10 cellular contexts compared by ENCODE assay signal in the genomic region with DNA sequence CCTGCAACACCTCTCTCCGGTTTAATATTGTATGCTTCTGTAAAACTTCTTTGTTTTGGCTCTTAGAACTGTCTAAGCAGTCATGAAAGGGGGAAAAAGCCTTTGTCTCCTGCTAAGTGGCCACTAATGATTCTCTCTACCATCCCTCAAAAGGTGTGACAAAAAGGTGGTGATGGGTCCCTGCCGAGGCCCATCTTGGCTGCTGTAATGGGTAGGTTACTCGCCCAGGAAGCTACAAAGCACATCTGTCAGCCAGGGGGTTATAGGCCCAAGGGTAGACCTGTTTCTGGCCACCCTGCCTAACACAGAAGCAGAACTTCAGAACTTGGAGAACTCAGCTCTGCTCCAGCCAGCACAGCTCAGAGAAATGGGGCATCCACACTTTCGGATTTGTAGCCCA. TPM values are rescaled to one million over a fixed set of nuclear protein-coding genes. Genes with fewer than 3 reads are reported as not detected.
DNase-seq lines count a peak whose midpoint lies in the region; ATAC-seq, FAIRE-seq and TF ChIP-seq lines count a peak whose summit lies in the region.
"Had no signal": no experiment of that assay in that cellular context is flagged by ENCODE, and none has a peak within 500 bp of the region (broad histone marks: within the 10 kb centered on the region; RNA-seq: fewer than 3 reads in every experiment).

No MANE protein-coding gene starts in this region.

- H3K27ac Mint-ChIP-seq in IgD-negative memory B cell = peak overlapping the region; percentile 15 to 77 (median 22)
- peak overlapping the region; percentile 95 for H3K27ac Mint-ChIP-seq in chondrocyte (ENCODE audit: unreplicated experiment)

- 54% methylated on average over 4 of the region's 4 CpGs for WGBS in A549 (ENCODE audit: missing lambda C conversion rate)

- peaks cover under 1% of the 10 kb centered on the region for H3K27me3 Mint-ChIP-seq in IgD-negative memory B cell
- peaks cover 8% of the 10 kb centered on the region for H3K27me3 Mint-ChIP-seq in chondrocyte (ENCODE audit: low read depth)

- CTCF ChIA-PET in A549 (lab: Yijun Ruan, JAX) = interaction anchor here (1.0 to 9.5 kb wide), 7 partner anchors 11 to 147 kb away, joined by 3 to 70 read pairs (median 16); no protein-coding TSS in a partner anchor

- no peaks in the 10 kb centered on the region for H3K36me3 ChIP-seq in muscle layer of duodenum (ENCODE audit: control insufficient read depth in 1 of 2, insufficient read depth in 2 of 2, low read length in 2 of 2)

- H3K4me1 Mint-ChIP-seq in IgD-negative memory B cell (peaks cover 16 to 22% (median 18%) of the 10 kb centered on the region in 3 donors), chondrocyte (ENCODE audit: low read depth) (peaks cover 40% of the 10 kb centered on the region)

- ATAC-seq in A549 (no peak), HG02678 (IDR thresholded peaks at IDR 0.05; ENCODE audit: unreplicated experiment) (no peak), GM18870 (IDR thresholded peaks at IDR 0.05; ENCODE audit: unreplicated experiment) (no peak)

- TF ChIP-seq RAD21 in A549 (conservative IDR thresholded peaks at IDR 0.05 in 1 of 2, IDR thresholded peaks at IDR 0.05 in 1 of 2) = no peak

- peak overlapping the region; percentile 81 for H3K4me2 ChIP-seq in A549

- H3K36me3 Mint-ChIP-seq in IgD-negative memory B cell (peaks cover 1% of the 10 kb centered on the region), chondrocyte (ENCODE audit: low read depth) (peaks cover 3% of the 10 kb centered on the region)

- POLR2A ChIA-PET in A549 (lab: Yijun Ruan, JAX) = no interaction called here

- peak overlapping the region; percentile 87 for H3K4me3 ChIP-seq in A549
- peak overlapping the region; percentile 74 to 86 for H3K4me3 ChIP-seq in muscle layer of duodenum (ENCODE audit: low read depth in 1 of 2, low read length in 2 of 2)

- no peaks in the 10 kb centered on the region for H3K9me3 ChIP-seq in A549
- H3K9me3 ChIP-seq in muscle layer of duodenum (ENCODE audit: control insufficient read depth in 1 of 2, low read length in 2 of 2) = no peaks in the 10 kb centered on the region

- no peak for TF ChIP-seq POLR2A in A549 (IDR thresholded peaks at IDR 0.05; ENCODE audit: low read length)

- DNase-seq in A549 (ENCODE audit: low read depth in 1 of 2, low spot score in 1 of 2) (no peak), chondrocyte (ENCODE audit: low spot score) (no peak), HK-2 (ENCODE audit: unreplicated experiment) (no peak), NCI-H345 treated with DMSO at 0.1 percent for 48 hours (lab: John Stamatoyannopoulos, UW; ENCODE audit: unreplicated experiment) (no peak)
- DNase-seq: GF-D8; stimulated activated naive CD4-positive, alpha-beta T cell treated with Interleukin-2 at 50 U/mL for 16 hours had no signal

- no peak for FAIRE-seq in A549 (lab: Jason Lieb, UNC)

- TF ChIP-seq EP300 in A549 (IDR thresholded peaks at IDR 0.05) = no peak

- H3K4me1 ChIP-seq in A549 (peaks cover 17% of the 10 kb centered on the region; the same call in 2 of the 3 replicates), muscle layer of duodenum (ENCODE audit: control insufficient read depth in 1 of 2, insufficient read depth in 2 of 2, low read length in 2 of 2) (peaks cover 7 to 23% of the 10 kb centered on the region in 2 donors)

- H3K27me3 ChIP-seq in muscle layer of duodenum (ENCODE audit: low read depth, low read length) = no peaks in the 10 kb centered on the region

- no peak for TF ChIP-seq CTCF in A549 (IDR thresholded peaks at IDR 0.05)
- no peak for TF ChIP-seq CTCF in chondrocyte (IDR thresholded peaks at IDR 0.05)

- peak overlapping the region in 2 of 4 donors; percentile 54 to 74 for H3K4me3 Mint-ChIP-seq in IgD-negative memory B cell
- H3K4me3 Mint-ChIP-seq in chondrocyte (ENCODE audit: unreplicated experiment) = peak overlapping the region; percentile 98

- no peaks in the 10 kb centered on the region for H3K9me3 Mint-ChIP-seq in IgD-negative memory B cell
- no peaks in the 10 kb centered on the region for H3K9me3 Mint-ChIP-seq in chondrocyte (ENCODE audit: low read depth)

- H3K27ac ChIP-seq in A549 = peak overlapping the region; percentile 84 to 94
- peak overlapping the region; percentile 62 for H3K27ac ChIP-seq in muscle layer of duodenum (ENCODE audit: low read length)

TF ChIP-seq in A549, 52 proteins besides CTCF, POLR2A, EP300 and RAD21:
- TF ChIP-seq GATA3 (IDR thresholded peaks at IDR 0.05; ENCODE audit: borderline replicate concordance) (no peak), SREBF2 (IDR thresholded peaks at IDR 0.05) (no peak), RARB (CRISPR knock-in tag; IDR thresholded peaks at IDR 0.05) (no peak), POLR2AphosphoS2 (conservative IDR thresholded peaks at IDR 0.05; ENCODE audit: low read length) (no peak), BHLHE40 (IDR thresholded peaks at IDR 0.05; ENCODE audit: low read depth, low read length) (no peak), ZFP36 (IDR thresholded peaks at IDR 0.05; ENCODE audit: borderline replicate concordance, partially characterized antibody) (no peak), MAZ (IDR thresholded peaks at IDR 0.05; ENCODE audit: borderline replicate concordance, low read depth, low read length) (no peak), CHD4 (IDR thresholded peaks at IDR 0.05; ENCODE audit: borderline replicate concordance) (no peak), NPAS2 (CRISPR knock-in tag; IDR thresholded peaks at IDR 0.05; ENCODE audit: borderline replicate concordance) (no peak), TP53 (CRISPR knock-in tag; IDR thresholded peaks at IDR 0.05) (no peak)
- TF ChIP-seq, protein P1, sequence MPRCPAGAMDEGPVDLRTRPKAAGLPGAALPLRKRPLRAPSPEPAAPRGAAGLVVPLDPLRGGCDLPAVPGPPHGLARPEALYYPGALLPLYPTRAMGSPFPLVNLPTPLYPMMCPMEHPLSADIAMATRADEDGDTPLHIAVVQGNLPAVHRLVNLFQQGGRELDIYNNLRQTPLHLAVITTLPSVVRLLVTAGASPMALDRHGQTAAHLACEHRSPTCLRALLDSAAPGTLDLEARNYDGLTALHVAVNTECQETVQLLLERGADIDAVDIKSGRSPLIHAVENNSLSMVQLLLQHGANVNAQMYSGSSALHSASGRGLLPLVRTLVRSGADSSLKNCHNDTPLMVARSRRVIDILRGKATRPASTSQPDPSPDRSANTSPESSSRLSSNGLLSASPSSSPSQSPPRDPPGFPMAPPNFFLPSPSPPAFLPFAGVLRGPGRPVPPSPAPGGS (IDR thresholded peaks at IDR 0.05) = no peak
- TF ChIP-seq, protein P2, sequence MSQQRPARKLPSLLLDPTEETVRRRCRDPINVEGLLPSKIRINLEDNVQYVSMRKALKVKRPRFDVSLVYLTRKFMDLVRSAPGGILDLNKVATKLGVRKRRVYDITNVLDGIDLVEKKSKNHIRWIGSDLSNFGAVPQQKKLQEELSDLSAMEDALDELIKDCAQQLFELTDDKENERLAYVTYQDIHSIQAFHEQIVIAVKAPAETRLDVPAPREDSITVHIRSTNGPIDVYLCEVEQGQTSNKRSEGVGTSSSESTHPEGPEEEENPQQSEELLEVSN (IDR thresholded peaks at IDR 0.05; ENCODE audit: borderline replicate concordance, low read depth) = no peak

RNA-seq across cellular contexts. Expression of a gene that starts 1.6 kb away (rescaled TPM):
- polyA plus RNA-seq in A549 (2011; rRNA removed) (8.1 and 10.4 TPM in 2 replicates), A549 (2017; fragmentation: RNase III; extraction: RNeasy Plus Mini Kit Qiagen cat#74134 plus additional on column Dnase treatment) (13.5 to 15.7 TPM (median 15.3 TPM) in 3 replicates), IgD-negative memory B cell (1.1 TPM)
- polyA plus RNA-seq in A549 (2012; cell fraction: cytosol; rRNA removed) = 8.5 and 12.3 TPM in 2 replicates
- 29.9 and 32.4 TPM in 2 replicates for polyA plus RNA-seq in A549 (2012; cell fraction: nucleus; rRNA removed)
- 9.2 and 11.8 TPM in 2 replicates for polyA minus RNA-seq in A549 (2011; rRNA and poly(A)+ RNA removed)
- 24.5 to 37.5 TPM (median 35.7 TPM) in 3 replicates for total RNA-seq in chondrocyte

RNA-seq across cellular contexts. Expression of a gene that starts 1.9 kb away (rescaled TPM):
- polyA plus RNA-seq in A549 (2011; rRNA removed) (0.16 and 0.27 TPM in 2 replicates), A549 (2017; fragmentation: RNase III; extraction: RNeasy Plus Mini Kit Qiagen cat#74134 plus additional on column Dnase treatment) (0.34 to 0.50 TPM (median 0.40 TPM) in 3 replicates), IgD-negative memory B cell (not detected)
- polyA plus RNA-seq in A549 (2012; cell fraction: cytosol; rRNA removed) = 0.07 and 0.08 TPM in 2 replicates
- polyA plus RNA-seq in A549 (2012; cell fraction: nucleus; rRNA removed) = 0.33 and 0.47 TPM in 2 replicates
- 0.62 and 0.63 TPM in 2 replicates for polyA minus RNA-seq in A549 (2011; rRNA and poly(A)+ RNA removed)
- total RNA-seq in chondrocyte = 0.25 TPM in 1 of 3 replicates, not detected in the others
